In the genomic region with DNA sequence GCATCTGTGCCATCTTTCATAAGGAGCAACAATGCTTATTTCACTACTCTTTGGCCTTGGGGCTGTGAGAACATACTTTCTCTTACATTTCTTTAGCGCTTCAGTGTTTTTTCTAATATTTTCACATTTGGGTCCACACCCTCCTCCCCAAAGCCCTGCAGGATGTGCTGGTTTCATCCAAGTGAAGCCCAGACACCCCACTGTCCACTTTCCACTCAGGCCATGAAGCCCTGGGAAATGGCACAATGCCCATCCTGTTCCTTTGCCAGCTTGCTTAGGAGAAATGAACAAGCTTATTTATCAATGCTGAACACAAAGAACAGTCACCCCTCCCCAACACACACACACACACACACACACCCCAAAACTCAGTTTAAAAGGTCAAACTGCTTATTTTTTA, we compare ENCODE assay signal across 24 cellular contexts. TPM values are rescaled to one million over a fixed set of nuclear protein-coding genes. Genes with fewer than 3 reads are reported as not detected.
A peak's percentile ranks its signal among the peaks of the same experiment; 100 is the strongest.
DNase-seq lines count a peak whose midpoint lies in the region.
"Had no signal": no experiment of that assay in that cellular context is flagged by ENCODE, and none has a peak within 500 bp of the region (broad histone marks: within the 10 kb centered on the region; RNA-seq: fewer than 3 reads in every experiment).

No MANE protein-coding gene starts in this region.

- no peak overlapping the region for H3K27ac ChIP-seq in SJCRH30
- H3K27ac ChIP-seq: BLaER1, colonic mucosa, ovary had no signal

- no peaks in the 10 kb centered on the region for H3K4me1 ChIP-seq in SJCRH30
- H3K4me1 ChIP-seq: BLaER1, colonic mucosa had no signal

- no peaks in the 10 kb centered on the region for H3K36me3 ChIP-seq in SJCRH30
- H3K36me3 ChIP-seq: colonic mucosa, ovary had no signal

- in situ Hi-C loops in G401 (cut with HindIII; ENCODE audit: low sequenced_read_pairs), result no loop called here

- DNase-seq in G401 (ENCODE audit: low spot score) (peak; percentile 80), amygdala (lab: John Stamatoyannopoulos, UW) (peak in 42 of 56 donors; percentile 8 to 84 (median 52)), globus pallidus (ENCODE audit: low spot score) (peak; percentile 85), pons (ENCODE audit: low spot score) (peak; percentile 91), SJCRH30 (no peak), NCI-H524 treated with DMSO at 0.1 percent for 48 hours (lab: John Stamatoyannopoulos, UW) (no peak)
- no peak for DNase-seq in central memory CD4-positive, alpha-beta T cell
- DNase-seq: activated CD4-positive, alpha-beta T cell treated with anti-CD3 and anti-CD28 coated beads for 1 hour; activated naive CD4-positive, alpha-beta T cell treated with anti-CD3 and anti-CD28 coated beads, Interleukin-2, amount 50 U/mL, for 16 hours; amniotic stem cell; colonic mucosa; COR-L47; effector memory CD4-positive, alpha-beta T cell; erythroblast; H7; mammary epithelial cell; NCI-H1048; NCI-H1694 treated with DMSO at 0.1 percent for 48 hours; NCI-H2171; NCI-H510A treated with DMSO at 0.1 percent for 48 hours; nephron progenitor cell; ovary; Right ventricle myocardium superior had no signal

- H3K27me3 ChIP-seq in SJCRH30, result no peaks in the 10 kb centered on the region
- H3K27me3 ChIP-seq: BLaER1, colonic mucosa, ovary had no signal

- H3K9me3 ChIP-seq in SJCRH30 (replicated peaks), result 0 out of 2 replicates have a peak, but pooled peaks cover 3% of the 10 kb centered on the region
- H3K9me3 ChIP-seq: colonic mucosa, ovary had no signal

- no peak overlapping the region for H3K4me3 ChIP-seq in SJCRH30
- H3K4me3 ChIP-seq: BLaER1, colonic mucosa, ovary had no signal

RNA-seq across cellular contexts. Expression of gene TMOD1, which starts 17.3 kb away (rescaled TPM):
- not detected in 2 replicates for total RNA-seq in G401 (2014; rRNA removed; shearing (Covaris generic))
- 0.43 and 0.55 TPM in 2 replicates for total RNA-seq in SJCRH30 (2014; rRNA removed; shearing (Covaris generic))

Comparison
In these comparisons a context has a peak if more than half of its experiments do, and no peak if none do; other contexts are left out.
1. DNase-seq: peak in G401 (single experiment), amygdala (42 of 56), globus pallidus (single experiment) and pons (single experiment); none in central memory CD4-positive, alpha-beta T cell (single experiment), SJCRH30 (0 of 2) and NCI-H524 treated with DMSO at 0.1 percent for 48 hours (single experiment).